Comparison of ENCODE assay signal across 8 cellular contexts in genomic region chr10:119652361-119652760, GRCh38. TPM values are rescaled to one million over a fixed set of nuclear protein-coding genes. Genes with fewer than 3 reads are reported as not detected.
DNase-seq lines count a peak whose midpoint lies in the region; ATAC-seq and TF ChIP-seq lines count a peak whose summit lies in the region.

No MANE protein-coding gene starts in this region.

- peak in 2 of 3 donors; percentile 54 to 77 for DNase-seq in CD4-positive, CD25-positive, alpha-beta regulatory T cell
- DNase-seq in HEK293T (ENCODE audit: extremely low spot score), result peak; percentile 65
- no peak for DNase-seq in Peyer's patch
- no peak for DNase-seq in chondrocyte (ENCODE audit: low spot score)
- no peak for DNase-seq in left lobe of liver (ENCODE audit: low spot score)
- no peak for DNase-seq in HPDE6-E6E7 (ENCODE audit: extremely low spot score)

- peak; percentile 59 to 62 for ATAC-seq in CD4-positive, CD25-positive, alpha-beta regulatory T cell (ENCODE audit: low read depth in 2 of 2)
- ATAC-seq in left lobe of liver (peak; percentile 45), GM21526 (IDR thresholded peaks at IDR 0.05; ENCODE audit: low FRiP score, unreplicated experiment) (no peak)

- CTCF ChIA-PET in HEK293T (lab: Yijun Ruan, JAX), result interaction anchor here (1.2 kb wide), 1 partner anchor 454 kb away, joined by 3 read pairs; no protein-coding TSS in a partner anchor

- H3K9me3 ChIP-seq in CD4-positive, CD25-positive, alpha-beta regulatory T cell (ENCODE audit: control insufficient read depth in 2 of 2, low read length in 2 of 2), result no peaks in the 10 kb centered on the region
- H3K9me3 ChIP-seq in Peyer's patch, result no peaks in the 10 kb centered on the region

- POLR2A ChIA-PET in HEK293T (lab: Yijun Ruan, JAX), result interaction anchor here (1.1 kb wide), 1 partner anchor 31 kb away, joined by 3 read pairs; no protein-coding TSS in a partner anchor

- H3K36me3 ChIP-seq in CD4-positive, CD25-positive, alpha-beta regulatory T cell (ENCODE audit: control insufficient read depth, insufficient read depth, low read length), result no peaks in the 10 kb centered on the region
- H3K36me3 ChIP-seq in Peyer's patch, result no peaks in the 10 kb centered on the region

- peak overlapping the region; percentile 92 to 100 (median 92) for H3K4me3 Mint-ChIP-seq in CD4-positive, CD25-positive, alpha-beta regulatory T cell
- H3K4me3 Mint-ChIP-seq in chondrocyte (ENCODE audit: unreplicated experiment), result peak overlapping the region; percentile 75

- peak overlapping the region; percentile 83 for H3K4me3 ChIP-seq in CD4-positive, CD25-positive, alpha-beta regulatory T cell (ENCODE audit: low read depth, low read length)
- peak overlapping the region; percentile 83 to 97 (median 90) for H3K4me3 ChIP-seq in Peyer's patch

- peaks cover 4% of the 10 kb centered on the region for H3K36me3 Mint-ChIP-seq in CD4-positive, CD25-positive, alpha-beta regulatory T cell
- no peaks in the 10 kb centered on the region for H3K36me3 Mint-ChIP-seq in chondrocyte (ENCODE audit: low read depth)

- TF ChIP-seq POLR2A in Peyer's patch (IDR thresholded peaks at IDR 0.05), result peak; percentile 14 to 20

- peaks cover 4% of the 10 kb centered on the region for H3K27me3 Mint-ChIP-seq in CD4-positive, CD25-positive, alpha-beta regulatory T cell
- no peaks in the 10 kb centered on the region for H3K27me3 Mint-ChIP-seq in chondrocyte (ENCODE audit: low read depth)

- peak in 4 of 6 experiments; percentile 18 to 47 (median 38) for TF ChIP-seq CTCF in Peyer's patch (IDR thresholded peaks at IDR 0.05)
- TF ChIP-seq CTCF in chondrocyte (IDR thresholded peaks at IDR 0.05), result peak; percentile 73

- H3K9me3 Mint-ChIP-seq in CD4-positive, CD25-positive, alpha-beta regulatory T cell, result no peaks in the 10 kb centered on the region
- H3K9me3 Mint-ChIP-seq in chondrocyte (ENCODE audit: low read depth), result no peaks in the 10 kb centered on the region

- no peaks in the 10 kb centered on the region for H3K27me3 ChIP-seq in CD4-positive, CD25-positive, alpha-beta regulatory T cell (ENCODE audit: control insufficient read depth, insufficient read depth, low read length)
- no peaks in the 10 kb centered on the region for H3K27me3 ChIP-seq in Peyer's patch

- H3K4me1 Mint-ChIP-seq in CD4-positive, CD25-positive, alpha-beta regulatory T cell, result peaks cover 43 to 57% (median 48%) of the 10 kb centered on the region in 4 donors
- peaks cover 50% of the 10 kb centered on the region for H3K4me1 Mint-ChIP-seq in chondrocyte (ENCODE audit: low read depth)

- peak overlapping the region; percentile 86 for H3K27ac ChIP-seq in CD4-positive, CD25-positive, alpha-beta regulatory T cell (ENCODE audit: insufficient read depth, low read length, poor library complexity, severe bottlenecking)
- H3K27ac ChIP-seq in Peyer's patch (peak overlapping the region; percentile 90 to 98 (median 94)), temporal lobe (ENCODE audit: low read depth, low read length) (peak overlapping the region; percentile 94)

- H3K4me1 ChIP-seq in CD4-positive, CD25-positive, alpha-beta regulatory T cell (ENCODE audit: control insufficient read depth, insufficient read depth, low read length, poor library complexity, severe bottlenecking), result peaks cover 46% of the 10 kb centered on the region
- peaks cover 3 to 41% (median 6%) of the 10 kb centered on the region in 4 donors for H3K4me1 ChIP-seq in Peyer's patch

- H3K27ac Mint-ChIP-seq in CD4-positive, CD25-positive, alpha-beta regulatory T cell, result peak overlapping the region; percentile 88 to 95 (median 95)
- peak overlapping the region; percentile 89 for H3K27ac Mint-ChIP-seq in chondrocyte (ENCODE audit: unreplicated experiment)

TF ChIP-seq in HEK293T, 16 proteins besides CTCF, POLR2A, EP300 and RAD21:
- TF ChIP-seq TARDBP (IDR thresholded peaks at IDR 0.05), result no peak
- TF ChIP-seq HDGF (IDR thresholded peaks at IDR 0.05; ENCODE audit: borderline replicate concordance), result no peak
TF ChIP-seq in HEK293T: peak in this region for 0.

RNA-seq across cellular contexts. Expression of gene BAG3, which starts 1.2 kb away (rescaled TPM):
- total RNA-seq in CD4-positive, CD25-positive, alpha-beta regulatory T cell, result 38.2 TPM
- polyA plus RNA-seq in CD4-positive, CD25-positive, alpha-beta regulatory T cell, result 1 to 10 TPM; 6.7 to 8.7 (median 7.4) TPM
- 10 to 100 TPM; 14.9 to 26.4 (median 19.8) TPM for total RNA-seq in Peyer's patch
- 54.0 to 63.6 TPM (median 62.0 TPM) in 3 replicates for total RNA-seq in chondrocyte
- 11.3 TPM for total RNA-seq in left lobe of liver
- total RNA-seq in temporal lobe, result 0.98 TPM

RNA-seq across cellular contexts. Expression of gene TIAL1, which starts 55.6 kb away (rescaled TPM):
- 205 TPM for total RNA-seq in CD4-positive, CD25-positive, alpha-beta regulatory T cell
- polyA plus RNA-seq in CD4-positive, CD25-positive, alpha-beta regulatory T cell, result 10 to 100 TPM in 2 of 4 donors, 1 to 10 TPM in 2; 9.2 to 16.6 (median 10.8) TPM
- total RNA-seq in Peyer's patch (100 to 1,000 TPM in 1 of 4 donors, 10 to 100 TPM in 3; 58.4 to 103 (median 79.7) TPM), chondrocyte (128 to 132 TPM (median 128 TPM) in 3 replicates), left lobe of liver (39.3 TPM), temporal lobe (68.4 TPM)

Comparison
In these comparisons a context has a peak if more than half of its experiments do, and no peak if none do; other contexts are left out.
1. DNase-seq: peak in CD4-positive, CD25-positive, alpha-beta regulatory T cell (2 of 3) and HEK293T (single experiment); none in Peyer's patch (0 of 3), chondrocyte (single experiment), left lobe of liver (single experiment) and HPDE6-E6E7 (single experiment).
2. Peak in every context shown above with its lines, with median percentiles within 50 percentile points of each other: H3K27ac ChIP-seq.